In the genomic region with DNA sequence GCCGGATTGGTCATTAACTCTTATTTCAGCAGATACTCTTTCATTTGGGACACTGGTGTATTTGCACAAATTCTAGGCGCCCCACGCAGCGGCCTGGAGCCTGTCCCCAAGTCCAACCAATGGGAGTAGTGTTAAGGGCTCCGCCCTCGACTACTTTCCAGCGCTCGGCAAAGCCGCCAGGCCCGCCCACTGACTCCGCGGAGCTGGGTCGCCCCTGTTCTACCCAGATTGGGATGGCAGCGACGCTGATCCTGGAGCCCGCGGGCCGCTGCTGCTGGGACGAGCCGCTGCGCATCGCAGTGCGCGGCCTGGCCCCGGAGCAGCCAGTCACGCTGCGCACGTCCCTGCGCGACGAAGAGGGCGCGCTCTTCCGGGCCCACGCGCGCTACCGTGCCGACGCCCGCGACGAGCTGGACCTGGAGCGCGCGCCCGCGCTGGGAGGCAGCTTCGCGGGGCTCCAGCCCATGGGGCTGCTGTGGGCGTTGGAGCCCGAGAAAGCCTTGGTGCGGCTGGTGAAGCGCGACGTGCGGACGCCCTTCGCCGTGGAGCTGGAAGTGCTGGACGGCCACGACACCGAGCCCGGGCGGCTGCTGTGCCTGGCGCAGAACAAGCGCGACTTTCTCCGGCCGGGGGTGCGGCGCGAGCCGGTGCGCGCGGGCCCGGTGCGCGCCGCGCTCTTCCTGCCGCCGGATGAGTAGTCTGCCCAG, we compare ENCODE assay signal across 8 cellular contexts. TPM values are rescaled to one million over a fixed set of nuclear protein-coding genes. Genes with fewer than 3 reads are reported as not detected.
DNase-seq lines count a peak whose midpoint lies in the region; ATAC-seq and TF ChIP-seq lines count a peak whose summit lies in the region.

A gene with protein sequence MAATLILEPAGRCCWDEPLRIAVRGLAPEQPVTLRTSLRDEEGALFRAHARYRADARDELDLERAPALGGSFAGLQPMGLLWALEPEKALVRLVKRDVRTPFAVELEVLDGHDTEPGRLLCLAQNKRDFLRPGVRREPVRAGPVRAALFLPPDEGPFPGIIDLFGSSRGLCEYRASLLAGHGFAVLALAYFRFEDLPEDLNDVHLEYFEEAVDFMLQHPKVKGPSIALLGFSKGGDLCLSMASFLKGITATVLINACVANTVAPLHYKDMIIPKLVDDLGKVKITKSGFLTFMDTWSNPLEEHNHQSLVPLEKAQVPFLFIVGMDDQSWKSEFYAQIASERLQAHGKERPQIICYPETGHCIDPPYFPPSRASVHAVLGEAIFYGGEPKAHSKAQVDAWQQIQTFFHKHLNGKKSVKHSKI (plus strand): TSS at position 179 of the 707 bp plus-strand sequence. CDS start 55 bp downstream, at position 234.

- H3K36me3 Mint-ChIP-seq in CD4-positive, alpha-beta memory T cell: no peaks in the 10 kb centered on the region
- no peaks in the 10 kb centered on the region for H3K36me3 Mint-ChIP-seq in activated naive CD8-positive, alpha-beta T cell
- no peaks in the 10 kb centered on the region for H3K36me3 Mint-ChIP-seq in osteocyte (ENCODE audit: unreplicated experiment)

- no peak for TF ChIP-seq RAD21 in SK-N-SH (IDR thresholded peaks at IDR 0.05; ENCODE audit: low read length)

- H3K27ac Mint-ChIP-seq in CD4-positive, alpha-beta memory T cell: peak within 1 kb of the TSS; percentile 46 to 91 (median 86)
- H3K27ac Mint-ChIP-seq in activated naive CD8-positive, alpha-beta T cell: no peak within 1 kb of the TSS
- peak within 1 kb of the TSS; percentile 84 for H3K27ac Mint-ChIP-seq in osteocyte (ENCODE audit: unreplicated experiment)

- no peaks in the 10 kb centered on the region for H3K27me3 ChIP-seq in CD4-positive, alpha-beta memory T cell (ENCODE audit: insufficient read depth, low read length)
- H3K27me3 ChIP-seq in HUES64 (ENCODE audit: insufficient read depth, low read length) (peaks cover 49% of the 10 kb centered on the region), SK-N-SH (ENCODE audit: insufficient read depth) (no peaks in the 10 kb centered on the region), thymus (ENCODE audit: control insufficient read depth, insufficient read depth) (peaks cover 3% of the 10 kb centered on the region)

- CTCF ChIA-PET in CD4-positive, alpha-beta memory T cell (lab: Charles Lee; ENCODE audit: partially characterized antibody): interaction anchor here (0.8 to 3.1 kb wide), 8 partner anchors 17 to 112 kb away, joined by 3 to 33 read pairs (median 6); a partner anchor contains a TSS
- CTCF ChIA-PET in SK-N-SH (lab: Yijun Ruan, JAX): interaction anchor here (0.6 to 2.5 kb wide), 5 partner anchors 10 to 439 kb away, joined by 3 to 10 read pairs (median 4); no protein-coding TSS in a partner anchor

- TF ChIP-seq EP300 in SK-N-SH (IDR thresholded peaks at IDR 0.05; ENCODE audit: borderline replicate concordance in 1 of 2, low read depth in 1 of 2, low read length in 1 of 2): no peak

- no peaks in the 10 kb centered on the region for H3K79me2 ChIP-seq in SK-N-SH (ENCODE audit: insufficient read depth)

- DNase-seq in CD4-positive, alpha-beta memory T cell: peak; percentile 63 to 83 (median 78)
- DNase-seq in SK-N-SH (peak; percentile 90), Right ventricle myocardium inferior (ENCODE audit: missing footprints) (peak; percentile 81), osteocyte (ENCODE audit: extremely low spot score, unreplicated experiment) (peak; percentile 90)

- H4K20me1 ChIP-seq in SK-N-SH (ENCODE audit: insufficient read depth): no peaks in the 10 kb centered on the region

- intact Hi-C loops in CD4-positive, alpha-beta memory T cell (cut with micrococcal nuclease): loop anchor here (1.0 kb wide), 2 partner anchors 20 to 43 kb away; a partner anchor contains a TSS
- intact Hi-C loops in Right ventricle myocardium inferior (cut with DNase I): no loop called here

- TF ChIP-seq CTCF in SK-N-SH (IDR thresholded peaks at IDR 0.05) (no peak), osteocyte (IDR thresholded peaks at IDR 0.05) (no peak)

- H3K36me3 ChIP-seq in CD4-positive, alpha-beta memory T cell (ENCODE audit: insufficient read depth, low read length): no peaks in the 10 kb centered on the region
- H3K36me3 ChIP-seq in HUES64 (ENCODE audit: insufficient read depth, low read length): no peaks in the 10 kb centered on the region
- H3K36me3 ChIP-seq in SK-N-SH (replicated peaks in 1 of 2; ENCODE audit: control insufficient read depth in 1 of 2, insufficient read depth in 2 of 2, low read length in 1 of 2): no peaks in the 10 kb centered on the region
- no peaks in the 10 kb centered on the region for H3K36me3 ChIP-seq in thymus (ENCODE audit: control insufficient read depth, insufficient read depth)

- ATAC-seq in GM19455 (IDR thresholded peaks at IDR 0.05; ENCODE audit: unreplicated experiment) (peak; percentile 69), Right ventricle myocardium inferior (peak; percentile 93)

- H3K4me1 ChIP-seq in CD4-positive, alpha-beta memory T cell (ENCODE audit: insufficient read depth, low read length): peaks cover 3% of the 10 kb centered on the region
- H3K4me1 ChIP-seq in HUES64 (ENCODE audit: insufficient read depth, low read length) (0 out of 2 replicates have a peak, but pooled peaks cover 7% of the 10 kb centered on the region), SK-N-SH (ENCODE audit: control insufficient read depth in 1 of 2, insufficient read depth in 2 of 2, low read depth in 1 of 2, low read length in 1 of 2) (no peaks in the 10 kb centered on the region), thymus (ENCODE audit: control insufficient read depth, insufficient read depth, low read length) (no peaks in the 10 kb centered on the region)

- H3K4me3 Mint-ChIP-seq in CD4-positive, alpha-beta memory T cell: peak within 1 kb of the TSS; percentile 85 to 90 (median 87)
- H3K4me3 Mint-ChIP-seq in activated naive CD8-positive, alpha-beta T cell: peak within 1 kb of the TSS; percentile 84
- H3K4me3 Mint-ChIP-seq in osteocyte (ENCODE audit: unreplicated experiment): peak within 1 kb of the TSS; percentile 86

- no peaks in the 10 kb centered on the region for H3K9me2 ChIP-seq in SK-N-SH

- no peaks in the 10 kb centered on the region for H3K27me3 Mint-ChIP-seq in CD4-positive, alpha-beta memory T cell
- H3K27me3 Mint-ChIP-seq in activated naive CD8-positive, alpha-beta T cell: no peaks in the 10 kb centered on the region
- H3K27me3 Mint-ChIP-seq in osteocyte (ENCODE audit: unreplicated experiment): no peaks in the 10 kb centered on the region

- H3K4me3 ChIP-seq in CD4-positive, alpha-beta memory T cell (ENCODE audit: low read length in 2 of 2): peak within 1 kb of the TSS; percentile 52 to 82
- H3K4me3 ChIP-seq in HUES64 (ENCODE audit: low read length) (peak within 1 kb of the TSS; percentile 75), SK-N-SH (ENCODE audit: low read depth in 2 of 2, low read length in 1 of 2) (peak within 1 kb of the TSS; percentile 60 to 62), thymus (ENCODE audit: low read length) (peak within 1 kb of the TSS; percentile 63)

- POLR2A ChIA-PET in CD4-positive, alpha-beta memory T cell (lab: Charles Lee; ENCODE audit: partially characterized antibody): interaction anchor here (0.9 to 4.7 kb wide), 23 partner anchors 8 to 554 kb away, joined by 3 to 93 read pairs (median 6); a partner anchor contains a TSS
- POLR2A ChIA-PET in SK-N-SH (lab: Yijun Ruan, JAX): interaction anchor here (0.7 to 1.9 kb wide), 6 partner anchors 42 to 554 kb away, joined by 3 to 8 read pairs (median 4); a partner anchor contains a TSS

- H3F3A ChIP-seq in SK-N-SH (replicated peaks; ENCODE audit: insufficient read depth): peaks cover 11% of the 10 kb centered on the region

- peak within 1 kb of the TSS; percentile 40 for H3K27ac ChIP-seq in CD4-positive, alpha-beta memory T cell (ENCODE audit: low read depth, low read length)
- H3K27ac ChIP-seq in HUES64 (ENCODE audit: low read depth, low read length) (no peak within 1 kb of the TSS), SK-N-SH (ENCODE audit: low read depth in 2 of 2, low read length in 1 of 2) (peak within 1 kb of the TSS in 1 of 2 experiments; percentile 31; a peak in 2 of 4 replicates), thymus (ENCODE audit: low read depth) (peak within 1 kb of the TSS; percentile 77)

- peak within 1 kb of the TSS; percentile 93 for H2AFZ ChIP-seq in SK-N-SH (ENCODE audit: low read depth)

- H3K9ac ChIP-seq in HUES64 (ENCODE audit: low read depth, low read length) (peak within 1 kb of the TSS; percentile 76), SK-N-SH (peak within 1 kb of the TSS; percentile 47; the same call in 1 of the 2 replicates)

- peaks cover 0 to 6% (median 3%) of the 10 kb centered on the region in 4 donors for H3K4me1 Mint-ChIP-seq in CD4-positive, alpha-beta memory T cell
- peaks cover 4% of the 10 kb centered on the region for H3K4me1 Mint-ChIP-seq in activated naive CD8-positive, alpha-beta T cell (ENCODE audit: low read depth)
- peaks cover 2% of the 10 kb centered on the region for H3K4me1 Mint-ChIP-seq in osteocyte (ENCODE audit: unreplicated experiment)

- H3K4me2 ChIP-seq in SK-N-SH: peak within 1 kb of the TSS; percentile 88

- under 1% methylated on average over 84 of the region's 84 CpGs for WGBS in HUES64
- WGBS in SK-N-SH (ENCODE audit: low lambda C conversion rate): 0% methylated on average over 2 of the region's 84 CpGs
- under 1% methylated on average over 84 of the region's 84 CpGs for WGBS in thymus

- no peaks in the 10 kb centered on the region for H3K9me3 Mint-ChIP-seq in CD4-positive, alpha-beta memory T cell
- no peaks in the 10 kb centered on the region for H3K9me3 Mint-ChIP-seq in activated naive CD8-positive, alpha-beta T cell (ENCODE audit: low read depth)
- no peaks in the 10 kb centered on the region for H3K9me3 Mint-ChIP-seq in osteocyte (ENCODE audit: unreplicated experiment)

- no peaks in the 10 kb centered on the region for H3K9me3 ChIP-seq in CD4-positive, alpha-beta memory T cell (ENCODE audit: control insufficient read depth in 1 of 2, low read length in 2 of 2)
- H3K9me3 ChIP-seq in HUES64 (ENCODE audit: insufficient read depth, low read depth, low read length) (no peaks in the 10 kb centered on the region), SK-N-SH (no peaks in the 10 kb centered on the region), thymus (ENCODE audit: control insufficient read depth) (no peaks in the 10 kb centered on the region)

TF ChIP-seq in SK-N-SH, 30 proteins besides CTCF, POLR2A, EP300 and RAD21 (continues in another document):
- TF ChIP-seq POLR2AphosphoS5 (IDR thresholded peaks at IDR 0.05; ENCODE audit: low read depth, low read length) (no peak), TCF12 (IDR thresholded peaks at IDR 0.05) (no peak), FOXJ3 (CRISPR knock-in tag; IDR thresholded peaks at IDR 0.05) (no peak), MEF2A (IDR thresholded peaks at IDR 0.05; ENCODE audit: borderline replicate concordance, low read depth) (no peak), SMC3 (IDR thresholded peaks at IDR 0.05; ENCODE audit: low read depth, low read length) (no peak)

RNA-seq across cellular contexts. Expression of the gene that starts here (rescaled TPM):
- not detected for total RNA-seq in CD4-positive, alpha-beta memory T cell
- not detected for polyA plus RNA-seq in CD4-positive, alpha-beta memory T cell
- not detected for polyA plus RNA-seq in HUES64 (2013, experiment 1 of 2)
- polyA plus RNA-seq in HUES64 (2013, experiment 2 of 2): not detected
- not detected in 2 replicates for polyA plus RNA-seq in SK-N-SH (2012; rRNA removed)
- not detected in 2 replicates for polyA plus RNA-seq in SK-N-SH (2012; cell fraction: cytosol; rRNA removed)
- not detected in 2 replicates for polyA plus RNA-seq in SK-N-SH (2012; cell fraction: nucleus; rRNA removed)
- not detected for total RNA-seq in Right ventricle myocardium inferior
- total RNA-seq in osteocyte: not detected in 2 replicates
- polyA plus RNA-seq in thymus: 0.05 TPM

Comparison
In these comparisons a context has a peak if more than half of its experiments do, and no peak if none do; other contexts are left out.
1. Peak in DNase-seq, H3K4me3 ChIP-seq and H3K27ac ChIP-seq in CD4-positive, alpha-beta memory T cell; RNA of the gene not detected or under 1 TPM.
2. Peak in DNase-seq, H3K4me3 ChIP-seq, H3K9ac ChIP-seq and H3K4me2 ChIP-seq in SK-N-SH; RNA of the gene not detected or under 1 TPM.
3. Peak in DNase-seq and ATAC-seq in Right ventricle myocardium inferior; RNA of the gene not detected or under 1 TPM.
4. Peak in DNase-seq in osteocyte; RNA of the gene not detected or under 1 TPM.